ENCODE assay signal across 17 cellular contexts in the genomic region with DNA sequence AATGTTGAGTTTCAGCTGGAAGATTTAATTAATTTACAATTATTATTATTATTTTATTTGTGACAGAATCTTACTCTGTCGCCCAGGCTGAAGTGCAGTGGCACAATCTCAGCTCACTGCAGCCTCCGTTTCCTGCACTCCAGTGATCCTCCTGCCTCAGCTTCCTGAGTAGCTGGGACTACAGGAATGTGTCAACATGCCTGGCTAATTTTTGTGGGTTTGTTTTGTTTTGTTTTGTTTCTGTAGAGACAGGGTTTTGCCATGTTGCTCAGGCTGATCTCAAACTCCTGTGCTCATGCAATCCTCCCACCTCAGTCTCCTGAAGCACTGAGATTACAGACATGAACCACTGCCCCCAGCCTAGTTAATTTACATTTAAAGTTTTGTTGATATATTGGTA.
DNase-seq lines count a peak whose midpoint lies in the region; ATAC-seq, FAIRE-seq and TF ChIP-seq lines count a peak whose summit lies in the region.
"Had no signal": no experiment of that assay in that cellular context is flagged by ENCODE, and none has a peak within 500 bp of the region (broad histone marks: within the 10 kb centered on the region; RNA-seq: fewer than 3 reads in every experiment).

No MANE protein-coding gene starts in this region.

- in situ Hi-C loops in HepG2 (cut with HindIII; ENCODE audit: extremely low pct_ligation_motif_present, low pct_unique_long_range_greater_than_20kb): no loop called here

- H3K9me3 ChIP-seq in MG63: no peaks in the 10 kb centered on the region
- no peaks in the 10 kb centered on the region for H3K9me3 ChIP-seq in lower lobe of right lung
- H3K9me3 ChIP-seq in HepG2 (ENCODE audit: low read length): peaks cover 27% of the 10 kb centered on the region; the same call in 1 of the 2 replicates
- H3K9me3 ChIP-seq: psoas muscle, thyroid gland had no signal

- H3K27me3 ChIP-seq in MG63: no peaks in the 10 kb centered on the region
- H3K27me3 ChIP-seq in lower lobe of right lung (ENCODE audit: low read depth): no peaks in the 10 kb centered on the region
- no peaks in the 10 kb centered on the region for H3K27me3 ChIP-seq in HepG2 (ENCODE audit: control insufficient read depth in 1 of 2, insufficient read depth in 2 of 2, low read length in 2 of 2)
- H3K27me3 ChIP-seq: thyroid gland had no signal

- intact Hi-C loops in lower lobe of right lung (cut with DNase I) (no loop called here), HepG2 (cut with micrococcal nuclease; ENCODE audit: unreplicated experiment) (no loop called here)

- no peak overlapping the region for H3K27ac ChIP-seq in lower lobe of right lung
- no peak overlapping the region for H3K27ac ChIP-seq in HepG2 (ENCODE audit: extremely low read length, insufficient read depth, low read length)
- H3K27ac ChIP-seq: psoas muscle, thyroid gland had no signal

- ATAC-seq in lower lobe of right lung (peak; percentile 39 to 56), HepG2 (no peak), HG02798 (IDR thresholded peaks at IDR 0.05; ENCODE audit: poor library complexity, unreplicated experiment) (no peak), HG03439 (IDR thresholded peaks at IDR 0.05; ENCODE audit: unreplicated experiment) (no peak)
- ATAC-seq: GM12878, K562, psoas muscle had no signal

- DNase-seq in EH (ENCODE audit: low read depth) (peak; percentile 62), MG63 (peak; percentile 2), dermis blood vessel endothelial cell (peak; percentile 85), lower lobe of right lung (no peak), HepG2 (ENCODE audit: low spot score) (no peak)
- no peak for DNase-seq in central memory CD4-positive, alpha-beta T cell
- DNase-seq: activated CD4-positive, alpha-beta T cell treated with anti-CD3 and anti-CD28 coated beads for 4 hours; activated T-cell treated with anti-CD3 and anti-CD28 coated beads, Interleukin-2, amount 50 U/mL, for 24 hours; NCI-H187; NCI-H526; psoas muscle; thyroid gland had no signal

- TF ChIP-seq RAD21 in HepG2 (CRISPR knock-in tag; IDR thresholded peaks at IDR 0.05): no peak

- no TSS peak for BruUV-seq in HepG2 (replicated peaks; lab: Mats Ljungman, UMichigan)

- no peaks in the 10 kb centered on the region for H3K36me3 ChIP-seq in MG63
- no peaks in the 10 kb centered on the region for H3K36me3 ChIP-seq in lower lobe of right lung
- no peaks in the 10 kb centered on the region for H3K36me3 ChIP-seq in HepG2 (replicated peaks in 1 of 2; ENCODE audit: control insufficient read depth in 1 of 2, insufficient read depth in 2 of 2, low read length in 2 of 2)
- H3K36me3 ChIP-seq: thyroid gland had no signal

- no peak overlapping the region for H3K4me3 ChIP-seq in MG63
- H3K4me3 ChIP-seq in lower lobe of right lung: no peak overlapping the region
- no peak overlapping the region for H3K4me3 ChIP-seq in HepG2 (replicated peaks in 1 of 3; ENCODE audit: insufficient read depth in 1 of 3, low read depth in 2 of 3, low read length in 3 of 3)
- H3K4me3 ChIP-seq: GM12878, K562, psoas muscle, thyroid gland had no signal

- no peak overlapping the region for H3K4me2 ChIP-seq in HepG2 (ENCODE audit: low read depth, low read length)

- H2AFZ ChIP-seq in HepG2 (ENCODE audit: low read length): no peak overlapping the region

- H3K4me1 ChIP-seq in lower lobe of right lung (no peaks in the 10 kb centered on the region), HepG2 (ENCODE audit: insufficient read depth, low read length) (no peaks in the 10 kb centered on the region)
- H3K4me1 ChIP-seq: psoas muscle, thyroid gland had no signal

- 22% methylated on average over 2 of the region's 2 CpGs for WGBS in HepG2 (ENCODE audit: low lambda C conversion rate)

- TF ChIP-seq CTCF in lower lobe of right lung (IDR thresholded peaks at IDR 0.05) (no peak), HepG2 (CRISPR knock-in tag; IDR thresholded peaks at IDR 0.05) (no peak)

- H4K20me1 ChIP-seq in HepG2 (ENCODE audit: insufficient read depth, low read length): no peaks in the 10 kb centered on the region

- TF ChIP-seq POLR2A in HepG2 (IDR thresholded peaks at IDR 0.05; ENCODE audit: insufficient read depth in 1 of 2, low read depth in 2 of 2, low read length in 2 of 2): no peak

- no peaks in the 10 kb centered on the region for H3K79me2 ChIP-seq in HepG2 (ENCODE audit: insufficient read depth, low read length)

- no peak for FAIRE-seq in HepG2 (lab: Jason Lieb, UNC)
- FAIRE-seq: GM12878, K562, RCC 7860 had no signal

- POLR2A ChIA-PET in HepG2 (lab: Yijun Ruan, JAX): no interaction called here

- CTCF ChIA-PET in HepG2 (lab: Yijun Ruan, JAX; ENCODE audit: low intra/inter-chr PET ratio, low total read pairs): no interaction called here

- no peak overlapping the region for H3K9ac ChIP-seq in HepG2 (ENCODE audit: insufficient read depth, low read depth, low read length)

- TF ChIP-seq EP300 in HepG2 (IDR thresholded peaks at IDR 0.05; ENCODE audit: low read depth in 2 of 2, low read length in 2 of 2): no peak
- no peak for TF ChIP-seq EP300 in HepG2 (CRISPR knock-in tag; IDR thresholded peaks at IDR 0.05; ENCODE audit: borderline replicate concordance)

TF ChIP-seq in HepG2, 621 proteins besides CTCF, POLR2A, EP300 and RAD21:
- no peak for TF ChIP-seq SMYD3 (CRISPR knock-in tag; IDR thresholded peaks at IDR 0.05)
- TF ChIP-seq ARNT (IDR thresholded peaks at IDR 0.05): no peak
- TF ChIP-seq KAT7 (CRISPR knock-in tag; IDR thresholded peaks at IDR 0.05; ENCODE audit: borderline replicate concordance): no peak
- no peak for TF ChIP-seq GLI4 (CRISPR knock-in tag; IDR thresholded peaks at IDR 0.05; ENCODE audit: borderline replicate concordance)
- TF ChIP-seq ZNF883 (CRISPR knock-in tag; IDR thresholded peaks at IDR 0.05; ENCODE audit: not compliant biosample characterization): no peak
- TF ChIP-seq, protein P1, sequence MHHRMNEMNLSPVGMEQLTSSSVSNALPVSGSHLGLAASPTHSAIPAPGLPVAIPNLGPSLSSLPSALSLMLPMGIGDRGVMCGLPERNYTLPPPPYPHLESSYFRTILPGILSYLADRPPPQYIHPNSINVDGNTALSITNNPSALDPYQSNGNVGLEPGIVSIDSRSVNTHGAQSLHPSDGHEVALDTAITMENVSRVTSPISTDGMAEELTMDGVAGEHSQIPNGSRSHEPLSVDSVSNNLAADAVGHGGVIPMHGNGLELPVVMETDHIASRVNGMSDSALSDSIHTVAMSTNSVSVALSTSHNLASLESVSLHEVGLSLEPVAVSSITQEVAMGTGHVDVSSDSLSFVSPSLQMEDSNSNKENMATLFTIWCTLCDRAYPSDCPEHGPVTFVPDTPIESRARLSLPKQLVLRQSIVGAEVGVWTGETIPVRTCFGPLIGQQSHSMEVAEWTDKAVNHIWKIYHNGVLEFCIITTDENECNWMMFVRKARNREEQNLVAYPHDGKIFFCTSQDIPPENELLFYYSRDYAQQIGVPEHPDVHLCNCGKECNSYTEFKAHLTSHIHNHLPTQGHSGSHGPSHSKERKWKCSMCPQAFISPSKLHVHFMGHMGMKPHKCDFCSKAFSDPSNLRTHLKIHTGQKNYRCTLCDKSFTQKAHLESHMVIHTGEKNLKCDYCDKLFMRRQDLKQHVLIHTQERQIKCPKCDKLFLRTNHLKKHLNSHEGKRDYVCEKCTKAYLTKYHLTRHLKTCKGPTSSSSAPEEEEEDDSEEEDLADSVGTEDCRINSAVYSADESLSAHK (CRISPR knock-in tag; IDR thresholded peaks at IDR 0.05; ENCODE audit: borderline replicate concordance): no peak
- TF ChIP-seq ZNF33B (CRISPR knock-in tag; IDR thresholded peaks at IDR 0.05): no peak
- TF ChIP-seq POGK (CRISPR knock-in tag; conservative IDR thresholded peaks at IDR 0.05): no peak
- TF ChIP-seq ETV5 (CRISPR knock-in tag; IDR thresholded peaks at IDR 0.05; ENCODE audit: borderline replicate concordance): no peak
- no peak for TF ChIP-seq PRPF4 (IDR thresholded peaks at IDR 0.05; ENCODE audit: low read depth, low read length, poor library complexity, severe bottlenecking)
- TF ChIP-seq ZNF225 (CRISPR knock-in tag; IDR thresholded peaks at IDR 0.05): no peak
- TF ChIP-seq KMT2A (CRISPR knock-in tag; IDR thresholded peaks at IDR 0.05): no peak
- TF ChIP-seq ZNF326 (CRISPR knock-in tag; IDR thresholded peaks at IDR 0.05; ENCODE audit: borderline replicate concordance): no peak
- TF ChIP-seq ZNF251 (CRISPR knock-in tag; IDR thresholded peaks at IDR 0.05): no peak
- TF ChIP-seq ARID2 (CRISPR knock-in tag; IDR thresholded peaks at IDR 0.05; ENCODE audit: borderline replicate concordance): no peak
- no peak for TF ChIP-seq TSC22D2 (CRISPR knock-in tag; IDR thresholded peaks at IDR 0.05; ENCODE audit: borderline replicate concordance)
- no peak for TF ChIP-seq ZNF598 (CRISPR knock-in tag; IDR thresholded peaks at IDR 0.05; ENCODE audit: borderline replicate concordance)
- TF ChIP-seq CREBL2 (CRISPR knock-in tag; IDR thresholded peaks at IDR 0.05; ENCODE audit: borderline replicate concordance): no peak

Comparison
In these comparisons a context has a peak if more than half of its experiments do, and no peak if none do; other contexts are left out.
1. DNase-seq: peak in EH (single experiment), MG63 (single experiment) and dermis blood vessel endothelial cell (single experiment); none in lower lobe of right lung (single experiment), HepG2 (single experiment) and central memory CD4-positive, alpha-beta T cell (single experiment).
2. ATAC-seq: peak in lower lobe of right lung (2 of 2); none in HepG2 (single experiment), HG02798 (single experiment) and HG03439 (single experiment).